In genomic region chr6:130282234-130282995, GRCh38 we compare ENCODE assay signal across 9 cellular contexts. TPM values are rescaled to one million over a fixed set of nuclear protein-coding genes. Genes with fewer than 3 reads are reported as not detected.
DNase-seq lines count a peak whose midpoint lies in the region; ATAC-seq, FAIRE-seq and TF ChIP-seq lines count a peak whose summit lies in the region.
"Had no signal": no experiment of that assay in that cellular context is flagged by ENCODE, and none has a peak within 500 bp of the region (broad histone marks: within the 10 kb centered on the region; RNA-seq: fewer than 3 reads in every experiment).

No MANE protein-coding gene starts in this region.

- TF ChIP-seq EP300 in esophagus muscularis mucosa (IDR thresholded peaks at IDR 0.05) = no peak

- H3K4me3 Mint-ChIP-seq in activated CD8-positive, alpha-beta T cell treated with anti-CD3 and anti-CD28 coated beads for 36 hours = no peak overlapping the region
- no peak overlapping the region for H3K4me3 Mint-ChIP-seq in natural killer cell
- H3K4me3 Mint-ChIP-seq: brain had no signal

- peaks cover 4% of the 10 kb centered on the region for H3K9me3 Mint-ChIP-seq in activated CD8-positive, alpha-beta T cell treated with anti-CD3 and anti-CD28 coated beads for 36 hours
- no peaks in the 10 kb centered on the region for H3K9me3 Mint-ChIP-seq in natural killer cell

- peak overlapping the region; percentile 29 for H3K27ac Mint-ChIP-seq in activated CD8-positive, alpha-beta T cell treated with anti-CD3 and anti-CD28 coated beads for 36 hours
- H3K27ac Mint-ChIP-seq in natural killer cell = peak overlapping the region in 1 of 2 donors; percentile 10

- POLR2A ChIA-PET in activated CD8-positive, alpha-beta T cell treated with anti-CD3 and anti-CD28 coated beads for 36 hours (lab: Charles Lee) = interaction anchor here (0.6 to 1.0 kb wide), 2 partner anchors 45 to 143 kb away, joined by 3 to 4 read pairs; no protein-coding TSS in a partner anchor

- no peaks in the 10 kb centered on the region for H3K9me3 ChIP-seq in esophagus muscularis mucosa

- no peak for DNase-seq in GM18507 (ENCODE audit: extremely low spot score, insufficient read length, low read depth)
- peak; percentile 52 for DNase-seq in activated CD8-positive, alpha-beta T cell treated with anti-CD3 and anti-CD28 coated beads for 36 hours
- DNase-seq in natural killer cell = no peak
- no peak for DNase-seq in activated effector memory CD4-positive, alpha-beta T cell treated with Interleukin-2 at 50 U/mL for 16 hours
- no peak for DNase-seq in esophagus muscularis mucosa (ENCODE audit: extremely low spot score)
- DNase-seq in posterior cingulate gyrus = no peak

- H3K4me1 Mint-ChIP-seq in activated CD8-positive, alpha-beta T cell treated with anti-CD3 and anti-CD28 coated beads for 36 hours (ENCODE audit: low read depth) = peaks cover 7% of the 10 kb centered on the region
- H3K4me1 Mint-ChIP-seq in natural killer cell = peaks cover 9 to 10% of the 10 kb centered on the region in 2 donors

- no peak overlapping the region for H3K4me3 ChIP-seq in esophagus muscularis mucosa

- CTCF ChIA-PET in activated CD8-positive, alpha-beta T cell treated with anti-CD3 and anti-CD28 coated beads for 36 hours (lab: Charles Lee) = interaction anchor here (0.6 to 3.6 kb wide), 36 partner anchors 9 to 464 kb away, joined by 3 to 16 read pairs (median 3); partner anchors contain the start of gene SAMD3

- no peaks in the 10 kb centered on the region for H3K4me1 ChIP-seq in esophagus muscularis mucosa

- H3K27ac ChIP-seq in 22Rv1 (no peak overlapping the region), esophagus muscularis mucosa (replicated peaks in 1 of 4) (no peak overlapping the region)

- peak; percentile 84 for ATAC-seq in HG03280 (IDR thresholded peaks at IDR 0.05; ENCODE audit: unreplicated experiment)
- peak; percentile 90 for ATAC-seq in activated CD8-positive, alpha-beta T cell treated with anti-CD3 and anti-CD28 coated beads for 36 hours
- peak; percentile 70 to 87 (median 82) for ATAC-seq in natural killer cell

- no peaks in the 10 kb centered on the region for H3K36me3 ChIP-seq in esophagus muscularis mucosa

- 90% methylated on average over 2 of the region's 2 CpGs for WGBS in esophagus muscularis mucosa

- TF ChIP-seq CTCF in 22Rv1 (IDR thresholded peaks at IDR 0.05) (peak; percentile 60), natural killer cell (IDR thresholded peaks at IDR 0.05) (peak; percentile 72), esophagus muscularis mucosa (IDR thresholded peaks at IDR 0.05) (peak in 1 of 3 experiments; percentile 2)
- TF ChIP-seq CTCF in activated CD8-positive, alpha-beta T cell treated with anti-CD3 and anti-CD28 coated beads for 36 hours (IDR thresholded peaks at IDR 0.05) = peak; percentile 52

- H3K36me3 Mint-ChIP-seq in activated CD8-positive, alpha-beta T cell treated with anti-CD3 and anti-CD28 coated beads for 36 hours (ENCODE audit: low read depth) = no peaks in the 10 kb centered on the region
- no peaks in the 10 kb centered on the region for H3K36me3 Mint-ChIP-seq in natural killer cell
- H3K36me3 Mint-ChIP-seq: brain had no signal

- H3K27me3 ChIP-seq in esophagus muscularis mucosa = no peaks in the 10 kb centered on the region

- no peaks in the 10 kb centered on the region for H3K27me3 Mint-ChIP-seq in activated CD8-positive, alpha-beta T cell treated with anti-CD3 and anti-CD28 coated beads for 36 hours
- H3K27me3 Mint-ChIP-seq in natural killer cell (ENCODE audit: low read depth in 2 of 2) = no peaks in the 10 kb centered on the region

- no peak for TF ChIP-seq POLR2A in esophagus muscularis mucosa (IDR thresholded peaks at IDR 0.05; ENCODE audit: low read depth)

- intact Hi-C loops in activated CD8-positive, alpha-beta T cell treated with anti-CD3 and anti-CD28 coated beads for 36 hours (cut with micrococcal nuclease) = loop anchor here (5.0 kb wide), 1 partner anchor 245 kb away; no protein-coding TSS in a partner anchor
- intact Hi-C loops in natural killer cell (cut with micrococcal nuclease) = loop anchor here (1.0 kb wide), 2 partner anchors 134 to 206 kb away; no protein-coding TSS in a partner anchor
- intact Hi-C loops in esophagus muscularis mucosa (cut with DNase I) = no loop called here
- intact Hi-C loops in posterior cingulate gyrus (cut with DNase I) = no loop called here

- peak; percentile 61 for FAIRE-seq in GM18507 (lab: Jason Lieb, UNC)

RNA-seq across cellular contexts. Expression of gene SAMD3, which starts 59.7 kb away (rescaled TPM):
- total RNA-seq in activated CD8-positive, alpha-beta T cell treated with anti-CD3 and anti-CD28 coated beads for 36 hours = 1 to 10 TPM; 6.4 to 8.7 TPM
- total RNA-seq in natural killer cell (100 to 1,000 TPM; 322 to 413 (median 339) TPM), esophagus muscularis mucosa (1 to 10 TPM in 1 of 4 donors, under 1 TPM in 1, not detected in 2; 0.39 to 2.7 TPM)

Comparison
In these comparisons a context has a peak if more than half of its experiments do, and no peak if none do; other contexts are left out.
1. RNA of gene SAMD3, which starts 59.7 kb away (total RNA-seq): 322 to 413 TPM in natural killer cell; 6.4 to 8.7 TPM in activated CD8-positive, alpha-beta T cell treated with anti-CD3 and anti-CD28 coated beads for 36 hours and 0.39 to 2.7 TPM in esophagus muscularis mucosa; every median in the first group is over 10 times any median in the second.
2. intact Hi-C loops: an anchor here in activated CD8-positive, alpha-beta T cell treated with anti-CD3 and anti-CD28 coated beads for 36 hours (5.0 kb wide) and natural killer cell (1.0 kb wide); none called in esophagus muscularis mucosa and posterior cingulate gyrus.
3. Peak in every context shown above with its lines, with median percentiles within 50 percentile points of each other: ATAC-seq.